13 cellular contexts compared by ENCODE assay signal in genomic region chr16:24978370-24978914, GRCh38. TPM values are rescaled to one million over a fixed set of nuclear protein-coding genes. Genes with fewer than 3 reads are reported as not detected.
DNase-seq lines count a peak whose midpoint lies in the region; ATAC-seq, FAIRE-seq and TF ChIP-seq lines count a peak whose summit lies in the region.
"Had no signal": no experiment of that assay in that cellular context is flagged by ENCODE, and none has a peak within 500 bp of the region (broad histone marks: within the 10 kb centered on the region; RNA-seq: fewer than 3 reads in every experiment).

No MANE protein-coding gene starts in this region.

- DNase-seq in right lobe of liver = peak in 1 of 3 donors; percentile 4
- DNase-seq in HepG2 (ENCODE audit: low spot score) = no peak
- DNase-seq in memory B cell (ENCODE audit: low spot score in 2 of 2) = peak; percentile 9 to 22
- no peak for DNase-seq in AML-193 (lab: John Stamatoyannopoulos, UW)
- DNase-seq: GOT3; midbrain; NCI-H446 treated with DMSO at 0.1 percent for 48 hours; stimulated activated CD4-positive, alpha-beta T cell treated with anti-CD3 and anti-CD28 coated beads, Interleukin-1b, Interleukin-23, amount 100 ng/mL, for 48 hours had no signal

- H3K4me2 ChIP-seq in HepG2 (ENCODE audit: low read depth, low read length) = no peak overlapping the region

- POLR2A ChIA-PET in HepG2 (lab: Yijun Ruan, JAX) = no interaction called here

- H3K27ac ChIP-seq in right lobe of liver = peak overlapping the region; percentile 3 to 59 (median 8)
- H3K27ac ChIP-seq in HepG2 (ENCODE audit: extremely low read length, insufficient read depth, low read length) = no peak overlapping the region
- H3K27ac ChIP-seq: epithelial cell of prostate had no signal

- in situ Hi-C loops in HepG2 (cut with HindIII; ENCODE audit: extremely low pct_ligation_motif_present, low pct_unique_long_range_greater_than_20kb) = no loop called here

- H3K4me3 Mint-ChIP-seq in memory B cell = peak overlapping the region; percentile 3

- peaks cover 4% of the 10 kb centered on the region for H3K9me3 Mint-ChIP-seq in memory B cell

- TF ChIP-seq RAD21 in HepG2 (CRISPR knock-in tag; IDR thresholded peaks at IDR 0.05) = no peak

- H3K36me3 Mint-ChIP-seq in memory B cell = peaks cover 31% of the 10 kb centered on the region

- no peak for FAIRE-seq in HepG2 (lab: Jason Lieb, UNC)

- TF ChIP-seq EP300 in HepG2 (IDR thresholded peaks at IDR 0.05; ENCODE audit: low read depth in 2 of 2, low read length in 2 of 2) = no peak
- TF ChIP-seq EP300 in HepG2 (CRISPR knock-in tag; IDR thresholded peaks at IDR 0.05; ENCODE audit: borderline replicate concordance) = no peak

- no TSS peak for BruUV-seq in HepG2 (replicated peaks; lab: Mats Ljungman, UMichigan)

- peaks cover 56% of the 10 kb centered on the region for H3K4me1 Mint-ChIP-seq in memory B cell

- H3K36me3 ChIP-seq in right lobe of liver (no peaks in the 10 kb centered on the region), HepG2 (replicated peaks in 1 of 2; ENCODE audit: control insufficient read depth in 1 of 2, insufficient read depth in 2 of 2, low read length in 2 of 2) (peaks cover 22 to 43% of the 10 kb centered on the region in 2 experiments)

- 0 out of 2 replicates have a peak, but pooled peaks cover 3% of the 10 kb centered on the region for H4K20me1 ChIP-seq in HepG2 (ENCODE audit: insufficient read depth, low read length)

- 82% methylated on average over 3 of the region's 8 CpGs for WGBS in right lobe of liver (ENCODE audit: insufficient coverage, low coverage, low lambda C conversion rate, missing lambda C conversion rate)
- 96% methylated on average over 8 of the region's 8 CpGs for WGBS in HepG2 (ENCODE audit: low lambda C conversion rate)

- no peak overlapping the region for H3K9ac ChIP-seq in HepG2 (ENCODE audit: insufficient read depth, low read depth, low read length)

- no peak for ATAC-seq in right lobe of liver
- no peak for ATAC-seq in HepG2
- peak; percentile 50 for ATAC-seq in SK-N-SH treated with all-trans-retinoic acid at 6 μM for 48 hours
- ATAC-seq in memory B cell (ENCODE audit: low read depth) = peak; percentile 63
- ATAC-seq in esophagus mucosa = no peak
- ATAC-seq in HG03571 (IDR thresholded peaks at IDR 0.05; ENCODE audit: unreplicated experiment) = no peak
- no peak for ATAC-seq in HG03457 (IDR thresholded peaks at IDR 0.05; ENCODE audit: unreplicated experiment)

- intact Hi-C loops in right lobe of liver (cut with DNase I) (no loop called here), HepG2 (cut with micrococcal nuclease; ENCODE audit: unreplicated experiment) (no loop called here)

- peaks cover 39% of the 10 kb centered on the region for H3K79me2 ChIP-seq in HepG2 (ENCODE audit: insufficient read depth, low read length)

- H3K4me3 ChIP-seq in right lobe of liver (no peak overlapping the region), HepG2 (replicated peaks in 1 of 3; ENCODE audit: insufficient read depth in 1 of 3, low read depth in 2 of 3, low read length in 3 of 3) (no peak overlapping the region)

- H3K27me3 Mint-ChIP-seq in memory B cell = no peaks in the 10 kb centered on the region

- H3K27me3 ChIP-seq in right lobe of liver (no peaks in the 10 kb centered on the region), HepG2 (ENCODE audit: control insufficient read depth in 1 of 2, insufficient read depth in 2 of 2, low read length in 2 of 2) (no peaks in the 10 kb centered on the region)

- H3K9me3 ChIP-seq in right lobe of liver = no peaks in the 10 kb centered on the region
- H3K9me3 ChIP-seq in HepG2 (ENCODE audit: low read length) = no peaks in the 10 kb centered on the region

- H3K4me1 ChIP-seq in right lobe of liver (peaks cover 0 to 33% (median 0%) of the 10 kb centered on the region in 4 donors), HepG2 (ENCODE audit: insufficient read depth, low read length) (peaks cover 38% of the 10 kb centered on the region)

- CTCF ChIA-PET in HepG2 (lab: Yijun Ruan, JAX; ENCODE audit: low intra/inter-chr PET ratio, low total read pairs) = no interaction called here

- peak overlapping the region; percentile 74 for H3K27ac Mint-ChIP-seq in memory B cell

- no peak for TF ChIP-seq POLR2A in right lobe of liver (IDR thresholded peaks at IDR 0.05)
- TF ChIP-seq POLR2A in HepG2 (IDR thresholded peaks at IDR 0.05; ENCODE audit: insufficient read depth in 1 of 2, low read depth in 2 of 2, low read length in 2 of 2) = no peak

- no peak for TF ChIP-seq CTCF in right lobe of liver (IDR thresholded peaks at IDR 0.05)
- no peak for TF ChIP-seq CTCF in HepG2 (CRISPR knock-in tag; IDR thresholded peaks at IDR 0.05)

- H2AFZ ChIP-seq in HepG2 (ENCODE audit: low read length) = no peak overlapping the region

TF ChIP-seq in HepG2, 621 proteins besides CTCF, POLR2A, EP300 and RAD21 (continues in another document):
- no peak for TF ChIP-seq KDM3A (CRISPR knock-in tag; IDR thresholded peaks at IDR 0.05; ENCODE audit: low read depth)

TF ChIP-seq in SK-N-SH treated with all-trans-retinoic acid at 6 μM for 48 hours, 23 proteins besides CTCF, POLR2A, EP300 and RAD21 (continues in another document):
- no peak for TF ChIP-seq BACH2 (CRISPR knock-in tag; IDR thresholded peaks at IDR 0.05; ENCODE audit: borderline replicate concordance)
- TF ChIP-seq ARNTL (CRISPR knock-in tag; IDR thresholded peaks at IDR 0.05; ENCODE audit: borderline replicate concordance, low read depth) = no peak
- no peak for TF ChIP-seq TCF4 (CRISPR knock-in tag; IDR thresholded peaks at IDR 0.05; ENCODE audit: borderline replicate concordance)
- TF ChIP-seq POU6F1 (CRISPR knock-in tag; IDR thresholded peaks at IDR 0.05; ENCODE audit: borderline replicate concordance, low read depth) = no peak
- TF ChIP-seq ZNF70 (CRISPR knock-in tag; IDR thresholded peaks at IDR 0.05) = no peak
- no peak for TF ChIP-seq ZFP3 (CRISPR knock-in tag; IDR thresholded peaks at IDR 0.05)
- no peak for TF ChIP-seq CSDC2 (CRISPR knock-in tag; IDR thresholded peaks at IDR 0.05)
- TF ChIP-seq ZNF8 (CRISPR knock-in tag; IDR thresholded peaks at IDR 0.05) = no peak
- no peak for TF ChIP-seq TOX (CRISPR knock-in tag; IDR thresholded peaks at IDR 0.05; ENCODE audit: borderline replicate concordance)
- no peak for TF ChIP-seq ZFP30 (CRISPR knock-in tag; IDR thresholded peaks at IDR 0.05)
- TF ChIP-seq PATZ1 (CRISPR knock-in tag; IDR thresholded peaks at IDR 0.05; ENCODE audit: borderline replicate concordance) = no peak
- no peak for TF ChIP-seq ZNF565 (CRISPR knock-in tag; conservative IDR thresholded peaks at IDR 0.05; ENCODE audit: low read depth)
- TF ChIP-seq ESRRG (CRISPR knock-in tag; IDR thresholded peaks at IDR 0.05) = no peak

RNA-seq across cellular contexts. Expression of gene ARHGAP17, which starts 36.7 kb away (rescaled TPM):
- 10 to 100 TPM; 20.9 to 33.9 (median 26.3) TPM for total RNA-seq in right lobe of liver
- total RNA-seq in HepG2 (2016; rRNA removed; fragmentation: Illumina TruSeq; extraction: Trizol) = 24.6 and 43.8 TPM in 2 replicates
- total RNA-seq in HepG2 (2016; cell fraction: cytosol; rRNA removed; fragmentation: Illumina TruSeq; extraction: Trizol; ENCODE audit: low read depth) = 13.5 and 14.6 TPM in 2 replicates
- total RNA-seq in HepG2 (2016; cell fraction: insoluble cytoplasmic fraction; rRNA removed; fragmentation: Illumina TruSeq; extraction: Trizol) = 22.9 and 34.1 TPM in 2 replicates
- 38.2 and 42.2 TPM in 2 replicates for total RNA-seq in HepG2 (2016; cell fraction: membrane; rRNA removed; fragmentation: Illumina TruSeq; extraction: Trizol)
- 51.5 and 56.4 TPM in 2 replicates for total RNA-seq in HepG2 (2016; cell fraction: nucleus; rRNA removed; fragmentation: Illumina TruSeq; extraction: Trizol)
- 18.7 and 20.8 TPM in 2 replicates for polyA plus RNA-seq in HepG2 (2011; rRNA removed)
- polyA plus RNA-seq in HepG2 (2011; cell fraction: cytosol; rRNA removed) = 12.9 and 15.6 TPM in 2 replicates
- polyA plus RNA-seq in HepG2 (2011; cell fraction: nucleus; rRNA removed) = 45.1 and 48.7 TPM in 2 replicates
- polyA plus RNA-seq in HepG2 (2012) = 43.9 and 44.3 TPM in 2 replicates
- 13.4 and 14.4 TPM in 2 replicates for polyA plus RNA-seq in HepG2 (2016; cell fraction: cytosol; fragmentation: Illumina TruSeq; extraction: Trizol; ENCODE audit: low read depth)
- 50.2 and 64.9 TPM in 2 replicates for polyA plus RNA-seq in HepG2 (2016; cell fraction: insoluble cytoplasmic fraction; fragmentation: Illumina TruSeq; extraction: Trizol; ENCODE audit: low read depth)
- polyA plus RNA-seq in HepG2 (2016; cell fraction: membrane; fragmentation: Illumina TruSeq; extraction: Trizol; ENCODE audit: low read depth) = 28.7 and 35.1 TPM in 2 replicates
- 76.7 and 80.0 TPM in 2 replicates for polyA plus RNA-seq in HepG2 (2016; cell fraction: nucleus; fragmentation: Illumina TruSeq; extraction: Trizol; ENCODE audit: insufficient read depth, low read depth)
- 32.6 and 34.6 TPM in 2 replicates for polyA minus RNA-seq in HepG2 (2011; rRNA and poly(A)+ RNA removed; ENCODE audit: low replicate concordance)
- polyA minus RNA-seq in HepG2 (2011; cell fraction: cytosol; rRNA and poly(A)+ RNA removed) = 25.9 and 33.1 TPM in 2 replicates
- polyA minus RNA-seq in HepG2 (2011; cell fraction: nucleus; rRNA and poly(A)+ RNA removed) = 83.6 and 90.6 TPM in 2 replicates
- total RNA-seq in esophagus mucosa = 33.0 TPM

Comparison
In these comparisons a context has a peak if more than half of its experiments do, and no peak if none do; other contexts are left out.
1. ATAC-seq: peak in SK-N-SH treated with all-trans-retinoic acid at 6 μM for 48 hours (single experiment) and memory B cell (single experiment); none in right lobe of liver (0 of 4), HepG2 (single experiment), esophagus mucosa (single experiment), HG03571 (single experiment) and HG03457 (single experiment).
2. DNase-seq: peak in memory B cell (2 of 2); none in HepG2 (single experiment) and AML-193 (0 of 2).